24 cellular contexts compared by ENCODE assay signal in the genomic region with DNA sequence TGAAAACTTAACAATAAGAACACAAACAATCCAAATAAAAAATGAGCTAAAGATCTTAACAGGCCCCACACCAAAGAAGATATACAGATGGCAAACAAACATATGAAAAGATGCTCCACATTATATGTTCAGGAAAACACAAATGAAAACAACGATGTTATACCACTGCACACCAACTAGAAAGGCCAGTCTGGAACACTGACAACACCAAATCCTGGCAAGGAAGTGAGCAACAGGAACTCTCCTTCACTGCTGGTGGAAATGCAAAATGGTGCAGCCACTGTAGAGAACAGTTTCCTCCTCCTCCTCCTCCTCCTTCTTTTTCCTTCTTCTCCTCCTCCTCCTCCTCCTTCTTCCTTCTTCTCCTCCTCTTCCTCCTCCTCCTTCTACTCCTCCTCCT.
"Had no signal": no experiment of that assay in that cellular context is flagged by ENCODE, and none has a peak within 500 bp of the region (broad histone marks: within the 10 kb centered on the region; RNA-seq: fewer than 3 reads in every experiment).

No MANE protein-coding gene starts in this region.

- H3K4me3 ChIP-seq: cardiac muscle cell had no signal

- H3K27ac ChIP-seq: brain microvascular endothelial cell, cardiac muscle cell had no signal

- H3K36me3 ChIP-seq: brain microvascular endothelial cell, cardiac muscle cell had no signal

- ATAC-seq: activated CD8-positive, alpha-beta T cell treated with anti-CD3 and anti-CD28 coated beads for 36 hours; activated T-cell treated with anti-CD3 and anti-CD28 coated beads, Interleukin-2, amount 50 U/mL, for 72 hours; PC-3; T-helper 17 cell had no signal

- DNase-seq: activated B cell treated with CpG ODN at 0.5 μM for 24 hours; activated CD4-positive, alpha-beta T cell treated with anti-CD3 and anti-CD28 coated beads for 1 hour; activated CD4-positive, alpha-beta T cell treated with anti-CD3 and anti-CD28 coated beads, Interleukin-2, amount 50 U/mL, for 1 hour; activated CD8-positive, alpha-beta memory T cell treated with anti-CD3 and anti-CD28 coated beads, Interleukin-2, amount 50 U/mL, for 4 hours; activated CD8-positive, alpha-beta T cell treated with anti-CD3 and anti-CD28 coated beads for 36 hours; activated gamma-delta T cell treated with Interleukin-2 at 50 U/mL for 16 hours; activated naive CD4-positive, alpha-beta T cell treated with anti-CD3 and anti-CD28 coated beads, Interleukin-2, amount 10 ng/mL, durations not matched to agents 7 days and 5 days; activated naive CD8-positive, alpha-beta T cell treated with anti-CD3 and anti-CD28 coated beads for 36 hours; activated T-cell treated with anti-CD3 and anti-CD28 coated beads, Interleukin-2, amount 50 U/mL, for 72 hours; brain microvascular endothelial cell; Kasumi-1; NCI-H1092; NCI-H1417; NCI-H1930; NCI-H2107; NCI-H2171 treated with DMSO at 0.1 percent for 48 hours; NCI-H226; NCI-H510A; NCI-H526 treated with DMSO at 0.1 percent for 48 hours; PC-3; SHP77 treated with DMSO at 0.1 percent for 48 hours; T-helper 17 cell; T-helper 9 cell had no signal
